In genomic region chr19:16824658-16825311, GRCh38 we compare ENCODE assay signal across 8 cellular contexts. TPM values are rescaled to one million over a fixed set of nuclear protein-coding genes. Genes with fewer than 3 reads are reported as not detected.
DNase-seq lines count a peak whose midpoint lies in the region; ATAC-seq, FAIRE-seq and TF ChIP-seq lines count a peak whose summit lies in the region.

No MANE protein-coding gene starts in this region.

- H4K91ac ChIP-seq in H1 (replicated peaks; ENCODE audit: insufficient read length, low read length): peak overlapping the region; percentile 4

- peaks cover 0 to 2% of the 10 kb centered on the region in 2 experiments; a peak in 2 of 4 replicates for H3K79me2 ChIP-seq in H1 (ENCODE audit: control insufficient read depth in 1 of 2, insufficient read depth in 2 of 2, low read length in 2 of 2)

- H3K27ac Mint-ChIP-seq in CD14-positive monocyte: peak overlapping the region in 5 of 7 donors; percentile 1 to 80 (median 76)

- peak overlapping the region; percentile 87 to 95 for H3K4me3 Mint-ChIP-seq in CD14-positive monocyte

- TF ChIP-seq EP300 in H1 (IDR thresholded peaks at IDR 0.05; ENCODE audit: borderline replicate concordance in 1 of 2, low read depth in 2 of 2, low read length in 2 of 2): no peak

- H3K4me3 ChIP-seq in Panc1 (ENCODE audit: low read depth in 2 of 2, low read length in 2 of 2) (peak overlapping the region; percentile 22 to 54), H1 (ENCODE audit: extremely low read depth in 1 of 4, insufficient read depth in 2 of 4, low read depth in 3 of 4, low read length in 4 of 4) (peak overlapping the region in 3 of 4 experiments; percentile 0 to 41 (median 15); a peak in 5 of 8 replicates), neuron (ENCODE audit: low read length) (peak overlapping the region; percentile 22)

- no peak overlapping the region for H4K8ac ChIP-seq in H1 (ENCODE audit: extremely low read depth, insufficient read depth, low read length)

- no peak overlapping the region for H3K14ac ChIP-seq in H1 (ENCODE audit: insufficient read length)

- DNase-seq in CD14-positive monocyte (ENCODE audit: low spot score) (no peak), Panc1 (ENCODE audit: low read depth, low spot score) (no peak), H1 (ENCODE audit: low read depth in 1 of 2, low spot score in 2 of 2) (no peak), SW480 (ENCODE audit: low spot score) (no peak), T1000 (lab: John Stamatoyannopoulos, UW) (no peak)
- DNase-seq in activated CD8-positive, alpha-beta memory T cell treated with anti-CD3 and anti-CD28 coated beads, Interleukin-2, amount 50 U/mL, for 48 hours: no peak

- TF ChIP-seq CTCF in CD14-positive monocyte (IDR thresholded peaks at IDR 0.05): no peak
- TF ChIP-seq CTCF in Panc1 (IDR thresholded peaks at IDR 0.05): no peak
- TF ChIP-seq CTCF in H1 (IDR thresholded peaks at IDR 0.05; ENCODE audit: control extremely low read depth in 1 of 3, insufficient read depth in 1 of 3, low read depth in 1 of 3, low read length in 3 of 3): no peak

- peak overlapping the region; percentile 67 for H3K27ac ChIP-seq in Panc1 (ENCODE audit: low read length)
- peak overlapping the region; percentile 25; the same call in 1 of the 2 replicates for H3K27ac ChIP-seq in H1 (ENCODE audit: low read depth, low read length)

- H4K5ac ChIP-seq in H1 (ENCODE audit: insufficient read length, low read depth, low read length): no peak overlapping the region

- peak overlapping the region; percentile 93 for H3K18ac ChIP-seq in H1 (ENCODE audit: extremely low read depth, low read length)

- H3K36me3 ChIP-seq in Panc1 (ENCODE audit: control insufficient read depth, insufficient read depth, low read length) (peaks cover 2% of the 10 kb centered on the region; the same call in 1 of the 2 replicates), H1 (ENCODE audit: control insufficient read depth in 2 of 4, insufficient read depth in 4 of 4, low read length in 3 of 4) (no peaks in the 10 kb centered on the region), neuron (ENCODE audit: insufficient read depth, low read length) (no peaks in the 10 kb centered on the region)

- H2BK20ac ChIP-seq in H1 (ENCODE audit: low read length): 0 out of 2 replicates have a peak overlapping the region, but pooled peaks have one; percentile 1

- CTCF ChIA-PET in Panc1 (lab: Charles Lee): no interaction called here
- CTCF ChIA-PET in H1 (lab: Charles Lee; ENCODE audit: partially characterized antibody): no interaction called here

- no peak overlapping the region for H3K23ac ChIP-seq in H1 (ENCODE audit: insufficient read length)

- peak overlapping the region; percentile 97 for H2BK12ac ChIP-seq in H1 (ENCODE audit: low read depth, low read length)

- peak overlapping the region in 1 of 4 experiments; percentile 55; a peak in 1 of 7 replicates for H3K9ac ChIP-seq in H1 (replicated peaks in 1 of 4; ENCODE audit: extremely low read depth in 1 of 4, low read depth in 3 of 4, low read length in 3 of 4)

- intact Hi-C loops in CD14-positive monocyte (cut with micrococcal nuclease) (loop anchor here in 1 of 2 donors (5.0 kb wide), 1 partner anchor 47 kb away; no protein-coding TSS in a partner anchor), Panc1 (cut with micrococcal nuclease; ENCODE audit: unreplicated experiment) (no loop called here)

- H2AK5ac ChIP-seq in H1 (ENCODE audit: low read depth, low read length): no peak overlapping the region

- H2BK120ac ChIP-seq in H1 (replicated peaks; ENCODE audit: low read depth, low read length): no peak overlapping the region

- H3K4me1 ChIP-seq in Panc1 (ENCODE audit: control insufficient read depth, insufficient read depth, low read length) (peaks cover 17% of the 10 kb centered on the region), H1 (replicated peaks in 1 of 4; ENCODE audit: control insufficient read depth in 3 of 4, insufficient read depth in 4 of 4, low read length in 3 of 4) (peaks cover 4 to 17% (median 10%) of the 10 kb centered on the region in 4 experiments), neuron (ENCODE audit: insufficient read depth, low read length) (peaks cover 11% of the 10 kb centered on the region)

- no peaks in the 10 kb centered on the region for H3K27me3 ChIP-seq in Panc1 (ENCODE audit: control insufficient read depth, insufficient read depth, low read length)
- H3K27me3 ChIP-seq in H1 (replicated peaks in 1 of 4; ENCODE audit: control insufficient read depth in 3 of 4, extremely low read depth in 1 of 4, insufficient read depth in 3 of 4, low read length in 3 of 4): no peaks in the 10 kb centered on the region
- H3K27me3 ChIP-seq in neuron (ENCODE audit: insufficient read depth, low read length): no peaks in the 10 kb centered on the region

- no peak overlapping the region for H3K4ac ChIP-seq in H1 (replicated peaks; ENCODE audit: insufficient read length, low read depth, low read length)

- no peak; a peak in 1 of 3 replicates for TF ChIP-seq POLR2A in H1 (IDR thresholded peaks at IDR 0.05; ENCODE audit: control extremely low read depth in 1 of 2, low read depth in 2 of 2, low read length in 2 of 2)

- WGBS in H1 (ENCODE audit: extremely low coverage in 1 of 2, insufficient coverage in 1 of 2, insufficient read length in 1 of 2, insufficient replicate concordance in 2 of 2, low coverage in 1 of 2, low lambda C conversion rate in 2 of 2, missing lambda C conversion rate in 1 of 2), 2 experiments: 59% methylated on average over 11 of the region's 11 CpGs; no CpG with 5 or more reads in 1 of the 2 experiments

- BruUV-seq in Panc1 (replicated peaks; lab: Mats Ljungman, UMichigan): no TSS peak

- H3K56ac ChIP-seq in H1 (replicated peaks; ENCODE audit: insufficient read length, low read depth, low read length): no peak overlapping the region

- peak overlapping the region; percentile 92; the same call in 1 of the 2 replicates for H2BK5ac ChIP-seq in H1 (ENCODE audit: low read depth, low read length)

- H3K4me1 Mint-ChIP-seq in CD14-positive monocyte: peaks cover 40% of the 10 kb centered on the region

- H3K9me3 ChIP-seq in Panc1 (ENCODE audit: control insufficient read depth, insufficient read depth, low read depth, low read length): no peaks in the 10 kb centered on the region
- no peaks in the 10 kb centered on the region for H3K9me3 ChIP-seq in H1 (ENCODE audit: insufficient read depth in 2 of 2, low read depth in 1 of 2, low read length in 1 of 2)
- H3K9me3 ChIP-seq in neuron (ENCODE audit: low read length): no peaks in the 10 kb centered on the region

- ATAC-seq in Panc1: no peak; the same call in 1 of the 2 replicates
- ATAC-seq in activated CD4-positive, CD25-positive, alpha-beta regulatory T cell treated with anti-CD3 and anti-CD28 coated beads, Interleukin-2, amount 50 U/mL, for 24 hours: no peak

- 0 out of 2 replicates have a peak overlapping the region, but pooled peaks have one; percentile 51 for H2AFZ ChIP-seq in H1 (ENCODE audit: low read length)
- peak overlapping the region; percentile 60 for H2AFZ ChIP-seq in neuron (ENCODE audit: low read depth, low read length)

- no peak overlapping the region for H2BK15ac ChIP-seq in H1 (ENCODE audit: low read length)

- no peaks in the 10 kb centered on the region for H4K20me1 ChIP-seq in H1 (replicated peaks in 1 of 2; ENCODE audit: control insufficient read depth in 1 of 2, insufficient read depth in 2 of 2, low read length in 2 of 2)

- no peaks in the 10 kb centered on the region for H3K36me3 Mint-ChIP-seq in CD14-positive monocyte

- FAIRE-seq in H1 (lab: Jason Lieb, UNC): no peak

- H3K9me3 Mint-ChIP-seq in CD14-positive monocyte: peaks cover 0 to 4% (median 2%) of the 10 kb centered on the region in 7 donors

- no peaks in the 10 kb centered on the region for H3K79me1 ChIP-seq in H1 (ENCODE audit: low read depth, low read length)

- peak overlapping the region; percentile 61 to 81 for H3K4me2 ChIP-seq in H1 (ENCODE audit: insufficient read depth in 1 of 2, low read depth in 2 of 2, low read length in 2 of 2)

- in situ Hi-C loops in Panc1 (cut with HindIII; ENCODE audit: low pct_unique_long_range_greater_than_20kb, low sequenced_read_pairs): no loop called here

- POLR2A ChIA-PET in Panc1 (lab: Charles Lee) (no interaction called here), H1 (lab: Charles Lee; ENCODE audit: partially characterized antibody) (interaction anchor here (1.0 to 2.2 kb wide), 6 partner anchors 9 to 55 kb away, joined by 3 to 9 read pairs (median 5); no protein-coding TSS in a partner anchor)

- peaks cover 16 to 28% (median 17%) of the 10 kb centered on the region in 3 donors for H3K27me3 Mint-ChIP-seq in CD14-positive monocyte (ENCODE audit: low read depth in 3 of 3)

- peaks cover 5% of the 10 kb centered on the region; the same call in 1 of the 2 replicates for H3K23me2 ChIP-seq in H1 (ENCODE audit: low read depth, low read length)

- no peak for TF ChIP-seq RAD21 in H1 (IDR thresholded peaks at IDR 0.05 in 1 of 2, conservative IDR thresholded peaks at IDR 0.05 in 1 of 2; ENCODE audit: low read depth in 2 of 2, low read length in 2 of 2)

TF ChIP-seq in H1, 55 proteins besides CTCF, POLR2A, EP300 and RAD21 (continues in another document):
- TF ChIP-seq SP1 (IDR thresholded peaks at IDR 0.05; ENCODE audit: low read depth, low read length) (no peak), RXRA (IDR thresholded peaks at IDR 0.05; ENCODE audit: insufficient read depth, low read depth, low read length) (no peak), GABPA (IDR thresholded peaks at IDR 0.05; ENCODE audit: borderline replicate concordance, insufficient read depth, low read length) (no peak), RBBP5 (IDR thresholded peaks at IDR 0.05; ENCODE audit: borderline replicate concordance, low read depth, low read length) (no peak), ZNF274 (IDR thresholded peaks at IDR 0.05; ENCODE audit: borderline replicate concordance, extremely low read depth, low read length) (no peak), MAX (IDR thresholded peaks at IDR 0.05) (no peak), SIX5 (IDR thresholded peaks at IDR 0.05; ENCODE audit: low read depth, low read length) (no peak)

RNA-seq across cellular contexts. Expression of gene SIN3B, which starts 4.4 kb away (rescaled TPM):
- 10 to 100 TPM in 1 of 2 donors, 1 to 10 TPM in 1; 7.2 to 10.2 TPM for polyA plus RNA-seq in CD14-positive monocyte
- 47.0 TPM for total RNA-seq in Panc1 (2021; ENCODE audit: unreplicated experiment)
- 48.3 TPM for polyA plus RNA-seq in Panc1 (2012; ENCODE audit: insufficient read length)
- 60.1 and 71.1 TPM in 2 replicates for total RNA-seq in H1 (2021; fragmentation: NEBNext Ultra II Directional; extraction: Animal tissue kit (Norgen Biotek cat#: 25700))
- polyA plus RNA-seq in H1 (2011; rRNA removed): 29.5 and 45.5 TPM in 2 replicates
- polyA plus RNA-seq in H1 (2011; cell fraction: cytosol; rRNA removed): 49.4 TPM
- 188 TPM for polyA plus RNA-seq in H1 (2011; cell fraction: nucleus; rRNA removed)
- 46.5 to 57.5 TPM (median 53.3 TPM) in 4 replicates for polyA plus RNA-seq in H1 (2012, experiment 1 of 2)
- 32.3 TPM for polyA plus RNA-seq in H1 (2012, experiment 2 of 2)
- 36.6 TPM for polyA plus RNA-seq in H1 (2013, experiment 1 of 2)
- 33.4 TPM for polyA plus RNA-seq in H1 (2013, experiment 2 of 2)
- 37.2 and 44.7 TPM in 2 replicates for polyA minus RNA-seq in H1 (2011; rRNA and poly(A)+ RNA removed)
- polyA minus RNA-seq in H1 (2011; cell fraction: cytosol; rRNA and poly(A)+ RNA removed): 34.7 TPM
- polyA minus RNA-seq in H1 (2011; cell fraction: nucleus; rRNA and poly(A)+ RNA removed): 59.9 TPM
